20 cellular contexts compared by ENCODE assay signal in genomic region chr2:86256300-86256699, GRCh38. TPM values are rescaled to one million over a fixed set of nuclear protein-coding genes. Genes with fewer than 3 reads are reported as not detected.
DNase-seq lines count a peak whose midpoint lies in the region; ATAC-seq, FAIRE-seq and TF ChIP-seq lines count a peak whose summit lies in the region.
"Had no signal": no experiment of that assay in that cellular context is flagged by ENCODE, and none has a peak within 500 bp of the region (broad histone marks: within the 10 kb centered on the region; RNA-seq: fewer than 3 reads in every experiment).

No MANE protein-coding gene starts in this region.

- H3K36me3 ChIP-seq in H1 (ENCODE audit: control insufficient read depth in 2 of 4, insufficient read depth in 4 of 4, low read length in 3 of 4) (no peaks in the 10 kb centered on the region), gastroesophageal sphincter (peaks cover 0 to 6% of the 10 kb centered on the region in 2 donors), rectal smooth muscle tissue (ENCODE audit: control insufficient read depth, insufficient read depth, low read length) (no peaks in the 10 kb centered on the region), gastrocnemius medialis (no peaks in the 10 kb centered on the region)
- H3K36me3 ChIP-seq: BLaER1 had no signal

- H3K4me2 ChIP-seq in H1 (ENCODE audit: insufficient read depth in 1 of 2, low read depth in 2 of 2, low read length in 2 of 2) = no peak overlapping the region
- H3K4me2 ChIP-seq: A549, BLaER1 had no signal

- H3K23me2 ChIP-seq in H1 (ENCODE audit: low read depth, low read length) = no peaks in the 10 kb centered on the region

- no peak for FAIRE-seq in H1 (lab: Jason Lieb, UNC)
- FAIRE-seq: A549, HTR-8/SVneo had no signal

- H4K5ac ChIP-seq in H1 (ENCODE audit: insufficient read length, low read depth, low read length) = no peak overlapping the region

- H2AFZ ChIP-seq in H1 (ENCODE audit: low read length) = no peak overlapping the region
- H2AFZ ChIP-seq: GM23248 had no signal

- H3K9me3 ChIP-seq in H1 (ENCODE audit: insufficient read depth in 2 of 2, low read depth in 1 of 2, low read length in 1 of 2) (no peaks in the 10 kb centered on the region), gastroesophageal sphincter (no peaks in the 10 kb centered on the region), gastrocnemius medialis (no peaks in the 10 kb centered on the region)
- H3K9me3 ChIP-seq: A549, BLaER1 had no signal

- ATAC-seq in gastroesophageal sphincter (no peak), gastrocnemius medialis (no peak), HG03025 (IDR thresholded peaks at IDR 0.05; ENCODE audit: low FRiP score, unreplicated experiment) (no peak)
- ATAC-seq: A549; CD8-positive, alpha-beta T cell; HCT116 had no signal

- in situ Hi-C loops in gastrocnemius medialis (cut with MboI; ENCODE audit: low sequenced_read_pairs in 4 of 4) = no loop called here

- intact Hi-C loops in gastrocnemius medialis (cut with DNase I; ENCODE audit: low total_unique reads) = no loop called here

- no peak overlapping the region for H2BK120ac ChIP-seq in H1 (replicated peaks; ENCODE audit: low read depth, low read length)

- H3K4ac ChIP-seq in H1 (replicated peaks; ENCODE audit: insufficient read length, low read depth, low read length) = no peak overlapping the region

- no peaks in the 10 kb centered on the region for H4K20me1 ChIP-seq in H1 (replicated peaks in 1 of 2; ENCODE audit: control insufficient read depth in 1 of 2, insufficient read depth in 2 of 2, low read length in 2 of 2)
- H4K20me1 ChIP-seq: BLaER1 had no signal

- H2BK12ac ChIP-seq in H1 (ENCODE audit: low read depth, low read length) = no peak overlapping the region

- no peak overlapping the region for H4K8ac ChIP-seq in H1 (ENCODE audit: extremely low read depth, insufficient read depth, low read length)

- H3K4me1 ChIP-seq in H1 (replicated peaks in 1 of 4; ENCODE audit: control insufficient read depth in 3 of 4, insufficient read depth in 4 of 4, low read length in 3 of 4) = peaks cover 0 to 7% (median 4%) of the 10 kb centered on the region in 4 experiments; a peak in 3 of 7 replicates
- H3K4me1 ChIP-seq in gastroesophageal sphincter = peaks cover 8 to 61% (median 11%) of the 10 kb centered on the region in 3 donors
- H3K4me1 ChIP-seq in rectal smooth muscle tissue (ENCODE audit: control insufficient read depth, insufficient read depth, low read length) = peaks cover 30% of the 10 kb centered on the region
- H3K4me1 ChIP-seq in gastrocnemius medialis = peaks cover 18 to 21% of the 10 kb centered on the region in 2 donors
- H3K4me1 ChIP-seq: A549 had no signal

- H2BK20ac ChIP-seq in H1 (ENCODE audit: low read length) = no peak overlapping the region

- no peak overlapping the region for H3K4me3 ChIP-seq in H1 (ENCODE audit: extremely low read depth in 1 of 4, insufficient read depth in 2 of 4, low read depth in 3 of 4, low read length in 4 of 4)
- H3K4me3 ChIP-seq in gastroesophageal sphincter = no peak overlapping the region
- H3K4me3 ChIP-seq in rectal smooth muscle tissue (ENCODE audit: low read length) = no peak overlapping the region
- H3K4me3 ChIP-seq in gastrocnemius medialis = no peak overlapping the region
- H3K4me3 ChIP-seq: A549, BLaER1, GM23248 had no signal

- 95% methylated on average over 3 of the region's 4 CpGs; no CpG with 5 or more reads in 1 of the 2 experiments for WGBS in H1 (ENCODE audit: extremely low coverage in 1 of 2, insufficient coverage in 1 of 2, insufficient read length in 1 of 2, insufficient replicate concordance in 2 of 2, low coverage in 1 of 2, low lambda C conversion rate in 2 of 2, missing lambda C conversion rate in 1 of 2), 2 experiments
- 74 to 86% methylated on average over 1 to 2 of the region's 4 CpGs for WGBS in gastroesophageal sphincter (ENCODE audit: low coverage in 1 of 2), 2 donors

- TF ChIP-seq POLR2A in H1 (IDR thresholded peaks at IDR 0.05; ENCODE audit: control extremely low read depth in 1 of 2, low read depth in 2 of 2, low read length in 2 of 2) = no peak
- TF ChIP-seq POLR2A in gastroesophageal sphincter (IDR thresholded peaks at IDR 0.05) = no peak
- TF ChIP-seq POLR2A in gastrocnemius medialis (IDR thresholded peaks at IDR 0.05) = no peak

- no peak for TF ChIP-seq RAD21 in H1 (IDR thresholded peaks at IDR 0.05 in 1 of 2, conservative IDR thresholded peaks at IDR 0.05 in 1 of 2; ENCODE audit: low read depth in 2 of 2, low read length in 2 of 2)

- no peak overlapping the region for H2BK15ac ChIP-seq in H1 (ENCODE audit: low read length)

- no peak overlapping the region for H3K14ac ChIP-seq in H1 (ENCODE audit: insufficient read length)

- H3K79me1 ChIP-seq in H1 (ENCODE audit: low read depth, low read length) = no peaks in the 10 kb centered on the region

- H3K9ac ChIP-seq in H1 (replicated peaks in 1 of 4; ENCODE audit: extremely low read depth in 1 of 4, low read depth in 3 of 4, low read length in 3 of 4) (no peak overlapping the region), rectal smooth muscle tissue (ENCODE audit: low read length) (no peak overlapping the region)
- H3K9ac ChIP-seq: BLaER1, GM23248 had no signal

- DNase-seq in activated CD8-positive, alpha-beta memory T cell treated with anti-CD3 and anti-CD28 coated beads for 24 hours = peak; percentile 32
- no peak for DNase-seq in activated CD8-positive, alpha-beta memory T cell treated with anti-CD3 and anti-CD28 coated beads, Interleukin-2, amount 50 U/mL, for 48 hours
- DNase-seq in H1 (ENCODE audit: low read depth in 1 of 2, low spot score in 2 of 2) = no peak
- no peak for DNase-seq in islet precursor cell
- DNase-seq in gastrocnemius medialis = no peak
- DNase-seq: Calu3; CD8-positive, alpha-beta T cell; DMS79 treated with DMSO at 0.1 percent for 48 hours; GF-D8; GM23248; H7; HFFc6 had no signal

- CTCF ChIA-PET in H1 (lab: Charles Lee; ENCODE audit: partially characterized antibody) = interaction anchor here (2.1 kb wide), 1 partner anchor 35 kb away, joined by 7 read pairs; no protein-coding TSS in a partner anchor

- H3K18ac ChIP-seq in H1 (ENCODE audit: extremely low read depth, low read length) = no peak overlapping the region

- H3K79me2 ChIP-seq in H1 (ENCODE audit: control insufficient read depth in 1 of 2, insufficient read depth in 2 of 2, low read length in 2 of 2) = no peaks in the 10 kb centered on the region

- no peak overlapping the region for H2BK5ac ChIP-seq in H1 (ENCODE audit: low read depth, low read length)

- H3K27me3 ChIP-seq in H1 (replicated peaks in 1 of 4; ENCODE audit: control insufficient read depth in 3 of 4, extremely low read depth in 1 of 4, insufficient read depth in 3 of 4, low read length in 3 of 4) (no peaks in the 10 kb centered on the region), gastroesophageal sphincter (no peaks in the 10 kb centered on the region), rectal smooth muscle tissue (ENCODE audit: control insufficient read depth, insufficient read depth, low read length) (no peaks in the 10 kb centered on the region), gastrocnemius medialis (no peaks in the 10 kb centered on the region)
- H3K27me3 ChIP-seq: BLaER1 had no signal

- H4K91ac ChIP-seq in H1 (replicated peaks; ENCODE audit: insufficient read length, low read length) = no peak overlapping the region

- H3K23ac ChIP-seq in H1 (ENCODE audit: insufficient read length) = no peak overlapping the region

- H2AK5ac ChIP-seq in H1 (ENCODE audit: low read depth, low read length) = no peak overlapping the region

- TF ChIP-seq CTCF in H1 (IDR thresholded peaks at IDR 0.05; ENCODE audit: control extremely low read depth in 1 of 3, insufficient read depth in 1 of 3, low read depth in 1 of 3, low read length in 3 of 3) = no peak
- no peak for TF ChIP-seq CTCF in gastroesophageal sphincter (IDR thresholded peaks at IDR 0.05)
- no peak for TF ChIP-seq CTCF in gastrocnemius medialis (IDR thresholded peaks at IDR 0.05 in 4 of 5, conservative IDR thresholded peaks at IDR 0.05 in 1 of 5)

- POLR2A ChIA-PET in H1 (lab: Charles Lee; ENCODE audit: partially characterized antibody) = interaction anchor here (1.3 kb wide), 1 partner anchor 61 kb away, joined by 3 read pairs; no protein-coding TSS in a partner anchor

- no peak overlapping the region for H3K27ac ChIP-seq in H1 (ENCODE audit: low read depth, low read length)
- H3K27ac ChIP-seq in gastroesophageal sphincter = peak overlapping the region in 3 of 4 donors; percentile 76 to 87 (median 85)
- peak overlapping the region; percentile 65 for H3K27ac ChIP-seq in rectal smooth muscle tissue (ENCODE audit: low read depth, low read length)
- H3K27ac ChIP-seq in gastrocnemius medialis = no peak overlapping the region
- H3K27ac ChIP-seq: 22Rv1, A549, BLaER1, GM23248 had no signal

- TF ChIP-seq EP300 in H1 (IDR thresholded peaks at IDR 0.05; ENCODE audit: borderline replicate concordance in 1 of 2, low read depth in 2 of 2, low read length in 2 of 2) (no peak), gastroesophageal sphincter (IDR thresholded peaks at IDR 0.05) (no peak)

- no peak overlapping the region for H3K56ac ChIP-seq in H1 (replicated peaks; ENCODE audit: insufficient read length, low read depth, low read length)

TF ChIP-seq in H1, 55 proteins besides CTCF, POLR2A, EP300 and RAD21:
- TF ChIP-seq TEAD4 (IDR thresholded peaks at IDR 0.05; ENCODE audit: low read depth, low read length) (peak; percentile 42; the same call in 1 of the 2 replicates), CHD2 (IDR thresholded peaks at IDR 0.05; ENCODE audit: low read length) (no peak)
TF ChIP-seq in H1: peak in this region for 1.

RNA-seq across cellular contexts. Expression of gene MRPL35, which starts 57.0 kb away (rescaled TPM):
- total RNA-seq in H1 (2021; fragmentation: NEBNext Ultra II Directional; extraction: Animal tissue kit (Norgen Biotek cat#: 25700)) = 42.3 and 44.5 TPM in 2 replicates
- polyA plus RNA-seq in H1 (2011; rRNA removed) = 32.4 and 51.2 TPM in 2 replicates
- 34.5 TPM for polyA plus RNA-seq in H1 (2011; cell fraction: cytosol; rRNA removed)
- 30.7 TPM for polyA plus RNA-seq in H1 (2011; cell fraction: nucleus; rRNA removed)
- 27.0 to 36.8 TPM (median 33.0 TPM) in 4 replicates for polyA plus RNA-seq in H1 (2012, experiment 1 of 2)
- polyA plus RNA-seq in H1 (2012, experiment 2 of 2) = 14.4 TPM
- polyA plus RNA-seq in H1 (2013, experiment 1 of 2) = 36.0 TPM
- polyA plus RNA-seq in H1 (2013, experiment 2 of 2) = 35.3 TPM
- polyA minus RNA-seq in H1 (2011; rRNA and poly(A)+ RNA removed) = 48.0 and 55.3 TPM in 2 replicates
- polyA minus RNA-seq in H1 (2011; cell fraction: cytosol; rRNA and poly(A)+ RNA removed) = 17.0 TPM
- polyA minus RNA-seq in H1 (2011; cell fraction: nucleus; rRNA and poly(A)+ RNA removed) = 36.1 TPM
- 10 to 100 TPM; 21.7 to 36.4 (median 30.6) TPM for total RNA-seq in gastroesophageal sphincter
- total RNA-seq in gastrocnemius medialis = 10 to 100 TPM; 22.2 to 62.3 (median 38.8) TPM

Comparison
In these comparisons a context has a peak if more than half of its experiments do, and no peak if none do; other contexts are left out.
1. H3K27ac ChIP-seq: peak in gastroesophageal sphincter (3 of 4) and rectal smooth muscle tissue (single experiment); none in H1 (single experiment) and gastrocnemius medialis (0 of 4).